16 cellular contexts compared by ENCODE assay signal in genomic region chr1:201930803-201931202, GRCh38. TPM values are rescaled to one million over a fixed set of nuclear protein-coding genes. Genes with fewer than 3 reads are reported as not detected.
DNase-seq lines count a peak whose midpoint lies in the region; ATAC-seq and TF ChIP-seq lines count a peak whose summit lies in the region.
"Had no signal": no experiment of that assay in that cellular context is flagged by ENCODE, and none has a peak within 500 bp of the region (broad histone marks: within the 10 kb centered on the region; RNA-seq: fewer than 3 reads in every experiment).

No MANE protein-coding gene starts in this region.

- no TSS peak for BruUV-seq in IMR-90 (replicated peaks; lab: Mats Ljungman, UMichigan)

- no peak for ATAC-seq in IMR-90 (ENCODE audit: low read depth)
- ATAC-seq in HG02973 (IDR thresholded peaks at IDR 0.05; ENCODE audit: unreplicated experiment): no peak

- no peak overlapping the region for H4K5ac ChIP-seq in IMR-90 (ENCODE audit: low read depth, low read length)

- dilution Hi-C loops in IMR-90 (cut with HindIII; ENCODE audit: low sequenced_read_pairs, unreplicated experiment): no loop called here

- no peak overlapping the region for H3K4ac ChIP-seq in IMR-90 (ENCODE audit: low read depth, low read length)

- CTCF ChIA-PET in IMR-90 (lab: Yijun Ruan, JAX): interaction anchor here (0.6 kb wide), 1 partner anchor 24 kb away, joined by 3 read pairs; no protein-coding TSS in a partner anchor

- peaks cover 25% of the 10 kb centered on the region for H3K36me3 ChIP-seq in IMR-90 (ENCODE audit: control insufficient read depth, insufficient read depth, low read length)
- peaks cover 0 to 53% (median 13%) of the 10 kb centered on the region in 4 donors for H3K36me3 ChIP-seq in esophagus muscularis mucosa
- no peaks in the 10 kb centered on the region for H3K36me3 ChIP-seq in rectal smooth muscle tissue (ENCODE audit: control insufficient read depth, insufficient read depth, low read length)
- H3K36me3 ChIP-seq in transverse colon: no peaks in the 10 kb centered on the region
- H3K36me3 ChIP-seq in adrenal gland (replicated peaks in 1 of 2): no peaks in the 10 kb centered on the region
- H3K36me3 ChIP-seq: BLaER1 treated with 17β-estradiol and CSF1 and Interleukin-3, amounts not matched to agents 10 nM and 100 nM; HAP-1 had no signal

- H4K20me1 ChIP-seq in IMR-90 (ENCODE audit: insufficient read depth, low read length): peaks cover 6% of the 10 kb centered on the region; the same call in 1 of the 2 replicates
- H4K20me1 ChIP-seq: BLaER1 treated with 17β-estradiol and CSF1 and Interleukin-3, amounts not matched to agents 10 nM and 100 nM had no signal

- H2AK9ac ChIP-seq in IMR-90 (replicated peaks; ENCODE audit: low read depth, low read length, poor library complexity): no peak overlapping the region

- no peak for TF ChIP-seq EP300 in esophagus muscularis mucosa (IDR thresholded peaks at IDR 0.05)
- no peak for TF ChIP-seq EP300 in transverse colon (IDR thresholded peaks at IDR 0.05; ENCODE audit: low read depth)

- no peak overlapping the region for H2BK120ac ChIP-seq in IMR-90 (ENCODE audit: low read depth, low read length)

- H3K23ac ChIP-seq in IMR-90 (ENCODE audit: low read depth, low read length): no peak overlapping the region

- peaks cover 18 to 67% of the 10 kb centered on the region in 2 experiments for H3K79me1 ChIP-seq in IMR-90 (ENCODE audit: low read depth in 1 of 2, low read length in 2 of 2)

- no peak overlapping the region for H4K91ac ChIP-seq in IMR-90 (ENCODE audit: insufficient read depth, low read depth, low read length)

- no peak overlapping the region for H2BK5ac ChIP-seq in IMR-90 (ENCODE audit: low read depth, low read length, poor library complexity, severe bottlenecking)

- DNase-seq in IMR-90 (no peak), esophagus muscularis mucosa (ENCODE audit: extremely low spot score) (no peak), transverse colon (no peak), NCI-H1105 treated with DMSO at 0.1 percent for 48 hours (lab: John Stamatoyannopoulos, UW) (no peak), adrenal gland (no peak), AG08395 (ENCODE audit: low spot score) (no peak)
- DNase-seq: 8988T; CD4-positive, CD25-positive, alpha-beta regulatory T cell; DMS53; GF-D8; HFFc6 had no signal

- no peak overlapping the region for H2AK5ac ChIP-seq in IMR-90 (ENCODE audit: low read depth, low read length)

- H3K4me3 ChIP-seq in IMR-90 (ENCODE audit: insufficient read depth, low read depth, low read length) (no peak overlapping the region), esophagus muscularis mucosa (no peak overlapping the region), rectal smooth muscle tissue (ENCODE audit: low read length) (no peak overlapping the region), transverse colon (no peak overlapping the region), adrenal gland (no peak overlapping the region)
- H3K4me3 ChIP-seq: BLaER1 treated with 17β-estradiol and CSF1 and Interleukin-3, amounts not matched to agents 10 nM and 100 nM; HAP-1 had no signal

- H3K56ac ChIP-seq in IMR-90 (ENCODE audit: extremely low read depth, insufficient read depth, low read length): no peak overlapping the region

- in situ Hi-C loops in IMR-90 (cut with MboI; ENCODE audit: low sequenced_read_pairs) (no loop called here), transverse colon (cut with MboI; ENCODE audit: low pct_ligation_motif_present in 1 of 4, low pct_unique_long_range_greater_than_20kb in 1 of 4, low sequenced_read_pairs in 3 of 4) (no loop called here)

- H3K27ac ChIP-seq in IMR-90 (ENCODE audit: insufficient read depth, low read length) (no peak overlapping the region), esophagus muscularis mucosa (replicated peaks in 1 of 4) (peak overlapping the region; percentile 48 to 95 (median 86)), rectal smooth muscle tissue (ENCODE audit: low read depth, low read length) (peak overlapping the region; percentile 33), transverse colon (peak overlapping the region in 3 of 4 donors; percentile 9 to 65 (median 21)), adrenal gland (no peak overlapping the region)
- H3K27ac ChIP-seq: BLaER1 treated with 17β-estradiol and CSF1 and Interleukin-3, amounts not matched to agents 10 nM and 100 nM had no signal

- 0 out of 2 replicates have a peak overlapping the region, but pooled peaks have one; percentile 21 for H3K14ac ChIP-seq in IMR-90 (replicated peaks; ENCODE audit: low read depth, low read length)

- H4K8ac ChIP-seq in IMR-90 (ENCODE audit: low read depth in 2 of 2, low read length in 2 of 2): peak overlapping the region in 1 of 2 experiments; percentile 5; a peak in 1 of 4 replicates

- H3K4me2 ChIP-seq in IMR-90 (ENCODE audit: low read depth, low read length): no peak overlapping the region
- H3K4me2 ChIP-seq: BLaER1 treated with 17β-estradiol and CSF1 and Interleukin-3, amounts not matched to agents 10 nM and 100 nM had no signal

- H3K9ac ChIP-seq in IMR-90 (ENCODE audit: low read depth, low read length): no peak overlapping the region
- H3K9ac ChIP-seq in rectal smooth muscle tissue (ENCODE audit: low read length): no peak overlapping the region
- H3K9ac ChIP-seq: BLaER1 treated with 17β-estradiol and CSF1 and Interleukin-3, amounts not matched to agents 10 nM and 100 nM had no signal

- intact Hi-C loops in IMR-90 (cut with micrococcal nuclease) (no loop called here), esophagus muscularis mucosa (cut with DNase I) (no loop called here), transverse colon (cut with DNase I; ENCODE audit: low total_unique reads) (no loop called here), adrenal gland (cut with DNase I) (no loop called here)

- H3K9me1 ChIP-seq in IMR-90 (ENCODE audit: insufficient read depth, low read length): peaks cover 23% of the 10 kb centered on the region

- POLR2A ChIA-PET in IMR-90 (lab: Charles Lee; ENCODE audit: unreplicated experiment): no interaction called here

- H3K27me3 ChIP-seq in IMR-90 (ENCODE audit: control insufficient read depth, insufficient read depth, low read length) (no peaks in the 10 kb centered on the region), esophagus muscularis mucosa (no peaks in the 10 kb centered on the region), rectal smooth muscle tissue (ENCODE audit: control insufficient read depth, insufficient read depth, low read length) (no peaks in the 10 kb centered on the region), transverse colon (peaks cover 4% of the 10 kb centered on the region), adrenal gland (no peaks in the 10 kb centered on the region)
- H3K27me3 ChIP-seq: BLaER1 treated with 17β-estradiol and CSF1 and Interleukin-3, amounts not matched to agents 10 nM and 100 nM had no signal

- TF ChIP-seq RAD21 in IMR-90 (IDR thresholded peaks at IDR 0.05; ENCODE audit: low read length): no peak

- no peak for TF ChIP-seq CTCF in IMR-90 (conservative IDR thresholded peaks at IDR 0.05; ENCODE audit: low read depth, low read length)
- no peak for TF ChIP-seq CTCF in esophagus muscularis mucosa (IDR thresholded peaks at IDR 0.05)
- no peak for TF ChIP-seq CTCF in transverse colon (IDR thresholded peaks at IDR 0.05)
- no peak for TF ChIP-seq CTCF in adrenal gland (IDR thresholded peaks at IDR 0.05)

- no peak for TF ChIP-seq POLR2A in IMR-90 (IDR thresholded peaks at IDR 0.05; ENCODE audit: low read depth, low read length)
- TF ChIP-seq POLR2A in esophagus muscularis mucosa (IDR thresholded peaks at IDR 0.05; ENCODE audit: low read depth): no peak
- no peak for TF ChIP-seq POLR2A in transverse colon (IDR thresholded peaks at IDR 0.05)
- no peak for TF ChIP-seq POLR2A in adrenal gland (IDR thresholded peaks at IDR 0.05)

- no peak overlapping the region for H2BK20ac ChIP-seq in IMR-90 (ENCODE audit: low read depth, low read length)

- WGBS in IMR-90 (ENCODE audit: extremely low coverage in 2 of 2, insufficient read length in 1 of 2), 2 experiments: 60 to 100% methylated on average over 1 of the region's 5 CpGs
- 51% methylated on average over 5 of the region's 5 CpGs for WGBS in esophagus muscularis mucosa
- 61% methylated on average over 5 of the region's 5 CpGs for WGBS in transverse colon (ENCODE audit: low coverage in 1 of 2), 2 donors
- WGBS in adrenal gland, 4 donors: 82 to 87% (median 84%) methylated on average over 5 of the region's 5 CpGs

- H3K18ac ChIP-seq in IMR-90 (ENCODE audit: low read depth, low read length): no peak overlapping the region

- H2BK15ac ChIP-seq in IMR-90 (ENCODE audit: low read depth, low read length): no peak overlapping the region

- H2AFZ ChIP-seq in IMR-90 (replicated peaks; ENCODE audit: low read length, poor library complexity): no peak overlapping the region

- H3K4me1 ChIP-seq in IMR-90 (ENCODE audit: control insufficient read depth, insufficient read depth, low read length): peaks cover 11% of the 10 kb centered on the region
- peaks cover 0 to 100% (median 97%) of the 10 kb centered on the region in 4 donors for H3K4me1 ChIP-seq in esophagus muscularis mucosa
- peaks cover 22% of the 10 kb centered on the region for H3K4me1 ChIP-seq in rectal smooth muscle tissue (ENCODE audit: control insufficient read depth, insufficient read depth, low read length)
- H3K4me1 ChIP-seq in transverse colon: peaks cover 0 to 22% (median 5%) of the 10 kb centered on the region in 4 donors
- peaks cover 11 to 16% of the 10 kb centered on the region in 2 donors for H3K4me1 ChIP-seq in adrenal gland (replicated peaks in 1 of 2)
- H3K4me1 ChIP-seq: HAP-1 had no signal

- H3K9me3 ChIP-seq in IMR-90 (ENCODE audit: control insufficient read depth, insufficient read depth, low read length): no peaks in the 10 kb centered on the region
- H3K9me3 ChIP-seq in esophagus muscularis mucosa: no peaks in the 10 kb centered on the region
- H3K9me3 ChIP-seq in transverse colon: no peaks in the 10 kb centered on the region
- H3K9me3 ChIP-seq in adrenal gland (replicated peaks in 1 of 3): no peaks in the 10 kb centered on the region
- H3K9me3 ChIP-seq: BLaER1 treated with 17β-estradiol and CSF1 and Interleukin-3, amounts not matched to agents 10 nM and 100 nM; HAP-1 had no signal

RNA-seq across cellular contexts. Expression of gene LMOD1, which starts 15.5 kb away (rescaled TPM):
- total RNA-seq in IMR-90 (2012; rRNA removed): 44.4 and 53.2 TPM in 2 replicates
- polyA plus RNA-seq in IMR-90 (2012; rRNA removed): 48.6 and 51.7 TPM in 2 replicates
- polyA plus RNA-seq in IMR-90 (2012; cell fraction: cytosol; rRNA removed): 25.9 and 44.1 TPM in 2 replicates
- polyA plus RNA-seq in IMR-90 (2012; cell fraction: nucleus; rRNA removed; ENCODE audit: low replicate concordance): 52.3 and 60.1 TPM in 2 replicates
- total RNA-seq in esophagus muscularis mucosa: 1,000 to 10,000 TPM; 1,021 to 1,618 (median 1,290) TPM
- 100 to 1,000 TPM in 3 of 4 donors, 10 to 100 TPM in 1; 73.2 to 166 (median 115) TPM for total RNA-seq in transverse colon
- total RNA-seq in adrenal gland: 100 to 1,000 TPM in 2 of 8 donors, 10 to 100 TPM in 5, 1 to 10 TPM in 1; 7.4 to 171 (median 76.1) TPM
- 100 to 1,000 TPM in 2 of 3 donors, 10 to 100 TPM in 1; 26.9 to 131 (median 108) TPM for polyA plus RNA-seq in adrenal gland
- total RNA-seq: CD4-positive, CD25-positive, alpha-beta regulatory T cell; HT-29 had no signal
- polyA plus RNA-seq: CD4-positive, CD25-positive, alpha-beta regulatory T cell had no signal

RNA-seq across cellular contexts. Expression of gene TIMM17A, which starts 24.5 kb away (rescaled TPM):
- 87.3 and 114 TPM in 2 replicates for total RNA-seq in IMR-90 (2012; rRNA removed)
- 66.4 and 80.4 TPM in 2 replicates for polyA plus RNA-seq in IMR-90 (2012; rRNA removed)
- 12.3 and 24.1 TPM in 2 replicates for polyA plus RNA-seq in IMR-90 (2012; cell fraction: cytosol; rRNA removed)
- polyA plus RNA-seq in IMR-90 (2012; cell fraction: nucleus; rRNA removed; ENCODE audit: low replicate concordance): 11.6 and 52.0 TPM in 2 replicates
- total RNA-seq in esophagus muscularis mucosa: 10 to 100 TPM; 30.7 to 46.1 (median 32.4) TPM
- total RNA-seq in transverse colon: 10 to 100 TPM in 3 of 4 donors, 1 to 10 TPM in 1; 3.0 to 37.0 (median 33.7) TPM
- total RNA-seq in adrenal gland: 100 to 1,000 TPM in 1 of 8 donors, 10 to 100 TPM in 7; 26.3 to 178 (median 47.6) TPM
- 100 to 1,000 TPM in 1 of 3 donors, 10 to 100 TPM in 2; 28.0 to 172 (median 42.7) TPM for polyA plus RNA-seq in adrenal gland

RNA-seq across cellular contexts. Expression of gene SHISA4, which starts 42.1 kb away (rescaled TPM):
- 10.0 and 11.1 TPM in 2 replicates for total RNA-seq in IMR-90 (2012; rRNA removed)
- polyA plus RNA-seq in IMR-90 (2012; rRNA removed): 34.8 and 47.8 TPM in 2 replicates
- polyA plus RNA-seq in IMR-90 (2012; cell fraction: cytosol; rRNA removed): 29.9 and 53.0 TPM in 2 replicates
- polyA plus RNA-seq in IMR-90 (2012; cell fraction: nucleus; rRNA removed; ENCODE audit: low replicate concordance): 15.0 and 28.3 TPM in 2 replicates
- 10 to 100 TPM; 20.3 to 31.0 (median 28.5) TPM for total RNA-seq in esophagus muscularis mucosa
- 1 to 10 TPM; 2.2 to 6.7 (median 4.6) TPM for total RNA-seq in transverse colon
- total RNA-seq in adrenal gland: 100 to 1,000 TPM in 4 of 8 donors, 10 to 100 TPM in 4; 39.0 to 221 (median 99.1) TPM
- 10 to 100 TPM; 49.7 to 62.8 (median 51.0) TPM for polyA plus RNA-seq in adrenal gland

RNA-seq across cellular contexts. Expression of gene RNPEP, which starts 51.6 kb away (rescaled TPM):
- total RNA-seq in IMR-90 (2012; rRNA removed) (39.7 and 49.8 TPM in 2 replicates), esophagus muscularis mucosa (10 to 100 TPM; 33.0 to 49.0 (median 44.0) TPM), transverse colon (100 to 1,000 TPM; 118 to 285 (median 184) TPM), adrenal gland (10 to 100 TPM; 46.0 to 99.6 (median 69.7) TPM)
- polyA plus RNA-seq in IMR-90 (2012; rRNA removed) (57.3 and 75.4 TPM in 2 replicates), adrenal gland (10 to 100 TPM; 43.8 to 59.6 (median 46.7) TPM)
- polyA plus RNA-seq in IMR-90 (2012; cell fraction: cytosol; rRNA removed): 51.9 and 58.2 TPM in 2 replicates
- polyA plus RNA-seq in IMR-90 (2012; cell fraction: nucleus; rRNA removed; ENCODE audit: low replicate concordance): 61.4 and 80.2 TPM in 2 replicates

Comparison
In these comparisons a context has a peak if more than half of its experiments do, and no peak if none do; other contexts are left out.
1. H3K27ac ChIP-seq: peak in esophagus muscularis mucosa (4 of 4), rectal smooth muscle tissue (single experiment) and transverse colon (3 of 4); none in IMR-90 (single experiment) and adrenal gland (0 of 5).
2. RNA of gene LMOD1, which starts 15.5 kb away (total RNA-seq): 1,021 to 1,618 TPM in esophagus muscularis mucosa; 73.2 to 166 TPM in transverse colon, 7.4 to 171 TPM in adrenal gland and 44.4 to 53.2 TPM in IMR-90; every median in the first group is over 4 times any median in the second.